In the genomic region with DNA sequence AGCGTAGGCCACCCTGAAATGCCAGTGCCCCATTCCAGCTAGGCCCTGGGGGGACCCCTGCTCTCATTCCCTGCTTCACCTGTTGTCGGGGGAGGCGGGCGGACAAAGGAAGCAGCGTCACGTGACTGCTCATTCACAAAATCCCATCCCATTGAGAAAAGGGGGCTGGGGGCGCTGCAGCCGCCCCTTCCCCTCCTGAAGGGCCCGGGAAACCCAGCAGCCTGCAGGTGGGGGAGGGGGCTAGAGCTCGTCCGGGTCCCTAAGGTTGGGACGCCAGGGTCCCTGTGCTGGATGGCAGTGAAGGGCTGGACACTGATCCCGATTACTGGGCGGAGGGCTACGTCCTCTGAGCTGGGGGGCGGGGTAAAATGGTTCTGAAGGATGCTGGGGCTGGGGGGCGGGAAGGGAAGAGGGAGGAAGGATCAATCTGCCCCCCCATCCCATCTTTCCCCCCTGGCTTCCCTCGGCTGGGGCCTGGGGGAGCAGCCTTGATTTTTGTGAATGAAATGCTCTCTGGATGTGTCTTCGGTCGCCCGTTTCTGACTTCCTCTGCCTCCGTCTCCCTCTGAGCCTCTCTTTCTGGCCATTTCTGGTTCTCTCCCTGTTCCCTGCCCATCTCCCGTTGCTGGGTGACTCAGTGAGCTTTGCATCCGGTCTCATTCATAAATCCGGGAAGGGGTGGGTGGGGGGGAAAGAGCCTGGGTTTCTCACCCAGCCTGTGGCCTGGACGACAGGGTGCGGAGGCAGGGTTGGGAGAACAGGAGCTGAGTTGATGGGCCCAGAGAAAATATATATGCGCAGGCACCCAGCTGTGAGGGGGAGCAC, we compare ENCODE assay signal across 8 cellular contexts. TPM values are rescaled to one million over a fixed set of nuclear protein-coding genes. Genes with fewer than 3 reads are reported as not detected.
DNase-seq lines count a peak whose midpoint lies in the region; ATAC-seq, FAIRE-seq and TF ChIP-seq lines count a peak whose summit lies in the region.

No MANE protein-coding gene starts in this region.

- ATAC-seq in HepG2 (no peak), right lobe of liver (no peak), HG03457 (IDR thresholded peaks at IDR 0.05; ENCODE audit: unreplicated experiment) (no peak), HG03139 (IDR thresholded peaks at IDR 0.05; ENCODE audit: unreplicated experiment) (no peak)

- H3K9ac ChIP-seq in HepG2 (ENCODE audit: insufficient read depth, low read depth, low read length) (no peak overlapping the region), SK-N-SH (peak overlapping the region; percentile 95), parathyroid adenoma (no peak overlapping the region)

- POLR2A ChIA-PET in HepG2 (lab: Yijun Ruan, JAX) = interaction anchor here (1.1 to 4.0 kb wide), 2 partner anchors 13 to 15 kb away, joined by 5 to 28 read pairs; partner anchors contain the start of genes FAM98C and PSMD8
- POLR2A ChIA-PET in SK-N-SH (lab: Yijun Ruan, JAX) = interaction anchor here (1.3 to 4.1 kb wide), 4 partner anchors 12 to 29 kb away, joined by 6 to 30 read pairs (median 18); partner anchors contain the start of genes FAM98C and PSMD8

- H3K79me2 ChIP-seq in HepG2 (ENCODE audit: insufficient read depth, low read length) (no peaks in the 10 kb centered on the region), SK-N-SH (ENCODE audit: insufficient read depth) (peaks cover 32% of the 10 kb centered on the region), parathyroid adenoma (no peaks in the 10 kb centered on the region)

- H3K27ac ChIP-seq in HepG2 (ENCODE audit: extremely low read length, insufficient read depth, low read length) (no peak overlapping the region), right lobe of liver (no peak overlapping the region), SK-N-SH (ENCODE audit: low read depth in 2 of 2, low read length in 1 of 2) (peak overlapping the region; percentile 88 to 95), parathyroid adenoma (peak overlapping the region; percentile 48)

- peaks cover 19% of the 10 kb centered on the region for H3F3A ChIP-seq in SK-N-SH (replicated peaks; ENCODE audit: insufficient read depth)

- WGBS in HepG2 (ENCODE audit: low lambda C conversion rate) = 6% methylated on average over 12 of the region's 28 CpGs
- WGBS in right lobe of liver (ENCODE audit: insufficient coverage, low coverage, low lambda C conversion rate, missing lambda C conversion rate) = 8% methylated on average over 17 of the region's 28 CpGs
- 12% methylated on average over 23 of the region's 28 CpGs for WGBS in SK-N-SH (ENCODE audit: low lambda C conversion rate)

- intact Hi-C loops in HepG2 (cut with micrococcal nuclease; ENCODE audit: unreplicated experiment) = no loop called here
- intact Hi-C loops in right lobe of liver (cut with DNase I) = no loop called here

- H4K20me1 ChIP-seq in HepG2 (ENCODE audit: insufficient read depth, low read length) (no peaks in the 10 kb centered on the region; the same call in 1 of the 2 replicates), SK-N-SH (ENCODE audit: insufficient read depth) (0 out of 2 replicates have a peak, but pooled peaks cover 3% of the 10 kb centered on the region)

- H3K27me3 ChIP-seq in HepG2 (ENCODE audit: control insufficient read depth in 1 of 2, insufficient read depth in 2 of 2, low read length in 2 of 2) (peaks cover 2 to 28% of the 10 kb centered on the region in 2 experiments; a peak in 3 of 5 replicates), right lobe of liver (no peaks in the 10 kb centered on the region), SK-N-SH (ENCODE audit: insufficient read depth) (no peaks in the 10 kb centered on the region), parathyroid adenoma (ENCODE audit: control insufficient read depth, insufficient read depth, low read length) (no peaks in the 10 kb centered on the region)

- DNase-seq in HepG2 (ENCODE audit: low spot score) (no peak), right lobe of liver (no peak), SK-N-SH (peak; percentile 80), fibroblast of gingiva (ENCODE audit: low read depth) (peak; percentile 52), GDM1 (lab: John Stamatoyannopoulos, UW) (no peak)

- H3K36me3 ChIP-seq in HepG2 (replicated peaks in 1 of 2; ENCODE audit: control insufficient read depth in 1 of 2, insufficient read depth in 2 of 2, low read length in 2 of 2) (no peaks in the 10 kb centered on the region), right lobe of liver (no peaks in the 10 kb centered on the region), SK-N-SH (replicated peaks in 1 of 2; ENCODE audit: control insufficient read depth in 1 of 2, insufficient read depth in 2 of 2, low read length in 1 of 2) (peaks cover 22 to 23% of the 10 kb centered on the region in 2 experiments), parathyroid adenoma (ENCODE audit: control insufficient read depth, insufficient read depth, low read length) (no peaks in the 10 kb centered on the region)

- TF ChIP-seq CTCF in HepG2 (CRISPR knock-in tag; IDR thresholded peaks at IDR 0.05) = no peak
- no peak for TF ChIP-seq CTCF in right lobe of liver (IDR thresholded peaks at IDR 0.05)
- no peak for TF ChIP-seq CTCF in SK-N-SH (IDR thresholded peaks at IDR 0.05)
- no peak for TF ChIP-seq CTCF in parathyroid adenoma (IDR thresholded peaks at IDR 0.05)

- H3K9me2 ChIP-seq in SK-N-SH = no peaks in the 10 kb centered on the region

- TF ChIP-seq RAD21 in HepG2 (CRISPR knock-in tag; IDR thresholded peaks at IDR 0.05) = no peak
- no peak for TF ChIP-seq RAD21 in SK-N-SH (IDR thresholded peaks at IDR 0.05; ENCODE audit: low read length)

- BruUV-seq in HepG2 (replicated peaks; lab: Mats Ljungman, UMichigan) = no TSS peak

- TF ChIP-seq EP300 in HepG2 (IDR thresholded peaks at IDR 0.05; ENCODE audit: low read depth in 2 of 2, low read length in 2 of 2) = no peak
- no peak for TF ChIP-seq EP300 in HepG2 (CRISPR knock-in tag; IDR thresholded peaks at IDR 0.05; ENCODE audit: borderline replicate concordance)
- no peak for TF ChIP-seq EP300 in SK-N-SH (IDR thresholded peaks at IDR 0.05; ENCODE audit: borderline replicate concordance in 1 of 2, low read depth in 1 of 2, low read length in 1 of 2)

- H3K4me3 ChIP-seq in HepG2 (replicated peaks in 1 of 3; ENCODE audit: insufficient read depth in 1 of 3, low read depth in 2 of 3, low read length in 3 of 3) (peak overlapping the region in 2 of 3 experiments; percentile 46 to 71; a peak in 4 of 6 replicates), right lobe of liver (no peak overlapping the region), SK-N-SH (ENCODE audit: low read depth in 2 of 2, low read length in 1 of 2) (peak overlapping the region; percentile 84 to 99), parathyroid adenoma (ENCODE audit: low read depth, low read length) (peak overlapping the region; percentile 87)

- in situ Hi-C loops in HepG2 (cut with HindIII; ENCODE audit: extremely low pct_ligation_motif_present, low pct_unique_long_range_greater_than_20kb) = no loop called here

- H2AFZ ChIP-seq in HepG2 (ENCODE audit: low read length) (no peak overlapping the region), SK-N-SH (ENCODE audit: low read depth) (peak overlapping the region; percentile 70; the same call in 1 of the 2 replicates), parathyroid adenoma (peak overlapping the region; percentile 88)

- peak overlapping the region; percentile 89 for H3K4me2 ChIP-seq in HepG2 (ENCODE audit: low read depth, low read length)
- H3K4me2 ChIP-seq in SK-N-SH = peak overlapping the region; percentile 98
- H3K4me2 ChIP-seq in parathyroid adenoma (ENCODE audit: low read length) = peak overlapping the region; percentile 99

- peaks cover 42% of the 10 kb centered on the region for H3K4me1 ChIP-seq in HepG2 (ENCODE audit: insufficient read depth, low read length)
- peaks cover 0 to 9% (median 0%) of the 10 kb centered on the region in 4 donors for H3K4me1 ChIP-seq in right lobe of liver
- H3K4me1 ChIP-seq in SK-N-SH (ENCODE audit: control insufficient read depth in 1 of 2, insufficient read depth in 2 of 2, low read depth in 1 of 2, low read length in 1 of 2) = peaks cover 9 to 13% of the 10 kb centered on the region in 2 experiments; a peak in 2 of 4 replicates
- no peaks in the 10 kb centered on the region for H3K4me1 ChIP-seq in parathyroid adenoma

- TF ChIP-seq POLR2A in HepG2 (IDR thresholded peaks at IDR 0.05; ENCODE audit: insufficient read depth in 1 of 2, low read depth in 2 of 2, low read length in 2 of 2) (no peak), right lobe of liver (IDR thresholded peaks at IDR 0.05) (no peak)

- CTCF ChIA-PET in HepG2 (lab: Yijun Ruan, JAX; ENCODE audit: low intra/inter-chr PET ratio, low total read pairs) (no interaction called here), SK-N-SH (lab: Yijun Ruan, JAX) (interaction anchor here (0.9 to 4.1 kb wide), 8 partner anchors 14 to 491 kb away, joined by 3 to 34 read pairs (median 4); partner anchors contain the start of genes CATSPERG, FAM98C and PSMD8)

- H3K9me3 ChIP-seq in HepG2 (ENCODE audit: low read length) (no peaks in the 10 kb centered on the region), right lobe of liver (no peaks in the 10 kb centered on the region), SK-N-SH (no peaks in the 10 kb centered on the region), parathyroid adenoma (ENCODE audit: control insufficient read depth, low read length) (no peaks in the 10 kb centered on the region)

- FAIRE-seq in HepG2 (lab: Jason Lieb, UNC) = no peak

RNA-seq across cellular contexts. Expression of gene SPRED3, which starts 0.8 kb away (rescaled TPM):
- total RNA-seq in HepG2 (2016; rRNA removed; fragmentation: Illumina TruSeq; extraction: Trizol) (0.06 and 0.15 TPM in 2 replicates), right lobe of liver (under 1 TPM in 4 of 6 experiments, not detected in 2; 0.12 to 0.37 (median 0.22) TPM)
- total RNA-seq in HepG2 (2016; cell fraction: cytosol; rRNA removed; fragmentation: Illumina TruSeq; extraction: Trizol; ENCODE audit: low read depth) = 0.09 TPM in 1 of 2 replicates, not detected in the other
- 0.19 TPM in 1 of 2 replicates, not detected in the other for total RNA-seq in HepG2 (2016; cell fraction: insoluble cytoplasmic fraction; rRNA removed; fragmentation: Illumina TruSeq; extraction: Trizol)
- 0.15 and 0.28 TPM in 2 replicates for total RNA-seq in HepG2 (2016; cell fraction: membrane; rRNA removed; fragmentation: Illumina TruSeq; extraction: Trizol)
- total RNA-seq in HepG2 (2016; cell fraction: nucleus; rRNA removed; fragmentation: Illumina TruSeq; extraction: Trizol) = not detected in 2 replicates
- polyA plus RNA-seq in HepG2 (2011; rRNA removed) (0.17 and 0.54 TPM in 2 replicates), SK-N-SH (2012; rRNA removed) (10.5 and 11.1 TPM in 2 replicates)
- 0.04 and 0.08 TPM in 2 replicates for polyA plus RNA-seq in HepG2 (2011; cell fraction: cytosol; rRNA removed)
- 2.7 TPM in 2 replicates for polyA plus RNA-seq in HepG2 (2011; cell fraction: nucleus; rRNA removed)
- polyA plus RNA-seq in HepG2 (2012) = 0.03 and 0.43 TPM in 2 replicates
- 0.02 TPM in 2 replicates for polyA plus RNA-seq in HepG2 (2016; cell fraction: cytosol; fragmentation: Illumina TruSeq; extraction: Trizol; ENCODE audit: low read depth)
- 0.10 and 0.17 TPM in 2 replicates for polyA plus RNA-seq in HepG2 (2016; cell fraction: insoluble cytoplasmic fraction; fragmentation: Illumina TruSeq; extraction: Trizol; ENCODE audit: low read depth)
- polyA plus RNA-seq in HepG2 (2016; cell fraction: membrane; fragmentation: Illumina TruSeq; extraction: Trizol; ENCODE audit: low read depth) = 0.13 TPM in 2 replicates
- 0.59 and 2.3 TPM in 2 replicates for polyA plus RNA-seq in HepG2 (2016; cell fraction: nucleus; fragmentation: Illumina TruSeq; extraction: Trizol; ENCODE audit: insufficient read depth, low read depth)
- polyA minus RNA-seq in HepG2 (2011; rRNA and poly(A)+ RNA removed; ENCODE audit: low replicate concordance) = 0.44 and 2.6 TPM in 2 replicates
- polyA minus RNA-seq in HepG2 (2011; cell fraction: cytosol; rRNA and poly(A)+ RNA removed) = not detected in 2 replicates
- 1.5 and 1.7 TPM in 2 replicates for polyA minus RNA-seq in HepG2 (2011; cell fraction: nucleus; rRNA and poly(A)+ RNA removed)
- 4.3 and 5.6 TPM in 2 replicates for polyA plus RNA-seq in SK-N-SH (2012; cell fraction: cytosol; rRNA removed)
- 50.6 and 58.3 TPM in 2 replicates for polyA plus RNA-seq in SK-N-SH (2012; cell fraction: nucleus; rRNA removed)

RNA-seq across cellular contexts. Expression of gene GGN, which starts 1.5 kb away (rescaled TPM):
- not detected in 2 replicates for total RNA-seq in HepG2 (2016; rRNA removed; fragmentation: Illumina TruSeq; extraction: Trizol)
- total RNA-seq in HepG2 (2016; cell fraction: cytosol; rRNA removed; fragmentation: Illumina TruSeq; extraction: Trizol; ENCODE audit: low read depth) = not detected in 2 replicates
- not detected in 2 replicates for total RNA-seq in HepG2 (2016; cell fraction: insoluble cytoplasmic fraction; rRNA removed; fragmentation: Illumina TruSeq; extraction: Trizol)
- total RNA-seq in HepG2 (2016; cell fraction: membrane; rRNA removed; fragmentation: Illumina TruSeq; extraction: Trizol) = not detected in 2 replicates
- not detected in 2 replicates for total RNA-seq in HepG2 (2016; cell fraction: nucleus; rRNA removed; fragmentation: Illumina TruSeq; extraction: Trizol)
- 0.07 TPM in 1 of 2 replicates, not detected in the other for polyA plus RNA-seq in HepG2 (2011; rRNA removed)
- not detected in 2 replicates for polyA plus RNA-seq in HepG2 (2011; cell fraction: cytosol; rRNA removed)
- 0.06 and 0.14 TPM in 2 replicates for polyA plus RNA-seq in HepG2 (2011; cell fraction: nucleus; rRNA removed)
- 0.08 and 0.28 TPM in 2 replicates for polyA plus RNA-seq in HepG2 (2012)
- not detected in 2 replicates for polyA plus RNA-seq in HepG2 (2016; cell fraction: cytosol; fragmentation: Illumina TruSeq; extraction: Trizol; ENCODE audit: low read depth)
- not detected in 2 replicates for polyA plus RNA-seq in HepG2 (2016; cell fraction: insoluble cytoplasmic fraction; fragmentation: Illumina TruSeq; extraction: Trizol; ENCODE audit: low read depth)
- not detected in 2 replicates for polyA plus RNA-seq in HepG2 (2016; cell fraction: membrane; fragmentation: Illumina TruSeq; extraction: Trizol; ENCODE audit: low read depth)
- not detected in 2 replicates for polyA plus RNA-seq in HepG2 (2016; cell fraction: nucleus; fragmentation: Illumina TruSeq; extraction: Trizol; ENCODE audit: insufficient read depth, low read depth)
- polyA minus RNA-seq in HepG2 (2011; rRNA and poly(A)+ RNA removed; ENCODE audit: low replicate concordance) = not detected in 2 replicates
- polyA minus RNA-seq in HepG2 (2011; cell fraction: cytosol; rRNA and poly(A)+ RNA removed) = not detected in 2 replicates
- polyA minus RNA-seq in HepG2 (2011; cell fraction: nucleus; rRNA and poly(A)+ RNA removed) = not detected in 2 replicates
- total RNA-seq in right lobe of liver = not detected
- polyA plus RNA-seq in SK-N-SH (2012; rRNA removed) = 0.48 and 0.52 TPM in 2 replicates
- 0.37 and 0.63 TPM in 2 replicates for polyA plus RNA-seq in SK-N-SH (2012; cell fraction: cytosol; rRNA removed)
- 2.0 and 4.0 TPM in 2 replicates for polyA plus RNA-seq in SK-N-SH (2012; cell fraction: nucleus; rRNA removed)

RNA-seq across cellular contexts. Expression of gene FAM98C, which starts 13.6 kb away (rescaled TPM):
- total RNA-seq in HepG2 (2016; rRNA removed; fragmentation: Illumina TruSeq; extraction: Trizol) = 7.4 and 10.0 TPM in 2 replicates
- total RNA-seq in HepG2 (2016; cell fraction: cytosol; rRNA removed; fragmentation: Illumina TruSeq; extraction: Trizol; ENCODE audit: low read depth) = 6.0 TPM in 2 replicates
- total RNA-seq in HepG2 (2016; cell fraction: insoluble cytoplasmic fraction; rRNA removed; fragmentation: Illumina TruSeq; extraction: Trizol) = 6.7 and 10.1 TPM in 2 replicates
- 6.6 and 6.9 TPM in 2 replicates for total RNA-seq in HepG2 (2016; cell fraction: membrane; rRNA removed; fragmentation: Illumina TruSeq; extraction: Trizol)
- 7.8 and 8.6 TPM in 2 replicates for total RNA-seq in HepG2 (2016; cell fraction: nucleus; rRNA removed; fragmentation: Illumina TruSeq; extraction: Trizol)
- 11.0 and 11.5 TPM in 2 replicates for polyA plus RNA-seq in HepG2 (2011; rRNA removed)
- 5.8 and 10.9 TPM in 2 replicates for polyA plus RNA-seq in HepG2 (2011; cell fraction: cytosol; rRNA removed)
- 28.8 and 32.0 TPM in 2 replicates for polyA plus RNA-seq in HepG2 (2011; cell fraction: nucleus; rRNA removed)
- polyA plus RNA-seq in HepG2 (2012) = 5.4 and 7.0 TPM in 2 replicates
- 5.1 and 5.9 TPM in 2 replicates for polyA plus RNA-seq in HepG2 (2016; cell fraction: cytosol; fragmentation: Illumina TruSeq; extraction: Trizol; ENCODE audit: low read depth)
- polyA plus RNA-seq in HepG2 (2016; cell fraction: insoluble cytoplasmic fraction; fragmentation: Illumina TruSeq; extraction: Trizol; ENCODE audit: low read depth) = 7.4 and 8.0 TPM in 2 replicates
- 5.4 and 6.1 TPM in 2 replicates for polyA plus RNA-seq in HepG2 (2016; cell fraction: membrane; fragmentation: Illumina TruSeq; extraction: Trizol; ENCODE audit: low read depth)
- 18.2 and 20.4 TPM in 2 replicates for polyA plus RNA-seq in HepG2 (2016; cell fraction: nucleus; fragmentation: Illumina TruSeq; extraction: Trizol; ENCODE audit: insufficient read depth, low read depth)
- 5.8 and 6.2 TPM in 2 replicates for polyA minus RNA-seq in HepG2 (2011; rRNA and poly(A)+ RNA removed; ENCODE audit: low replicate concordance)
- 4.2 and 5.5 TPM in 2 replicates for polyA minus RNA-seq in HepG2 (2011; cell fraction: cytosol; rRNA and poly(A)+ RNA removed)
- polyA minus RNA-seq in HepG2 (2011; cell fraction: nucleus; rRNA and poly(A)+ RNA removed) = 3.7 and 4.5 TPM in 2 replicates
- total RNA-seq in right lobe of liver = 10 to 100 TPM in 3 of 6 experiments, 1 to 10 TPM in 3; 7.6 to 19.8 (median 9.8) TPM
- polyA plus RNA-seq in SK-N-SH (2012; rRNA removed) = 24.9 and 26.7 TPM in 2 replicates
- 10.6 and 16.0 TPM in 2 replicates for polyA plus RNA-seq in SK-N-SH (2012; cell fraction: cytosol; rRNA removed)
- polyA plus RNA-seq in SK-N-SH (2012; cell fraction: nucleus; rRNA removed) = 64.7 and 94.3 TPM in 2 replicates

RNA-seq across cellular contexts. Expression of gene PSMD8, which starts 14.9 kb away (rescaled TPM):
- total RNA-seq in HepG2 (2016; rRNA removed; fragmentation: Illumina TruSeq; extraction: Trizol) = 162 and 182 TPM in 2 replicates
- total RNA-seq in HepG2 (2016; cell fraction: cytosol; rRNA removed; fragmentation: Illumina TruSeq; extraction: Trizol; ENCODE audit: low read depth) = 33.9 and 38.1 TPM in 2 replicates
- 152 and 200 TPM in 2 replicates for total RNA-seq in HepG2 (2016; cell fraction: insoluble cytoplasmic fraction; rRNA removed; fragmentation: Illumina TruSeq; extraction: Trizol)
- total RNA-seq in HepG2 (2016; cell fraction: membrane; rRNA removed; fragmentation: Illumina TruSeq; extraction: Trizol) = 48.9 and 51.9 TPM in 2 replicates
- 54.2 and 57.6 TPM in 2 replicates for total RNA-seq in HepG2 (2016; cell fraction: nucleus; rRNA removed; fragmentation: Illumina TruSeq; extraction: Trizol)
- polyA plus RNA-seq in HepG2 (2011; rRNA removed) = 296 and 301 TPM in 2 replicates
- 291 and 381 TPM in 2 replicates for polyA plus RNA-seq in HepG2 (2011; cell fraction: cytosol; rRNA removed)
- polyA plus RNA-seq in HepG2 (2011; cell fraction: nucleus; rRNA removed) = 94.6 and 107 TPM in 2 replicates
- 96.4 and 131 TPM in 2 replicates for polyA plus RNA-seq in HepG2 (2012)
- polyA plus RNA-seq in HepG2 (2016; cell fraction: cytosol; fragmentation: Illumina TruSeq; extraction: Trizol; ENCODE audit: low read depth) = 42.7 and 43.8 TPM in 2 replicates
- 227 and 233 TPM in 2 replicates for polyA plus RNA-seq in HepG2 (2016; cell fraction: insoluble cytoplasmic fraction; fragmentation: Illumina TruSeq; extraction: Trizol; ENCODE audit: low read depth)
- 48.1 and 50.0 TPM in 2 replicates for polyA plus RNA-seq in HepG2 (2016; cell fraction: membrane; fragmentation: Illumina TruSeq; extraction: Trizol; ENCODE audit: low read depth)
- polyA plus RNA-seq in HepG2 (2016; cell fraction: nucleus; fragmentation: Illumina TruSeq; extraction: Trizol; ENCODE audit: insufficient read depth, low read depth) = 103 and 107 TPM in 2 replicates
- 239 and 250 TPM in 2 replicates for polyA minus RNA-seq in HepG2 (2011; rRNA and poly(A)+ RNA removed; ENCODE audit: low replicate concordance)
- 71.2 and 79.0 TPM in 2 replicates for polyA minus RNA-seq in HepG2 (2011; cell fraction: cytosol; rRNA and poly(A)+ RNA removed)
- 39.3 and 41.1 TPM in 2 replicates for polyA minus RNA-seq in HepG2 (2011; cell fraction: nucleus; rRNA and poly(A)+ RNA removed)
- total RNA-seq in right lobe of liver = 100 to 1,000 TPM in 2 of 6 experiments, 10 to 100 TPM in 4; 69.2 to 181 (median 75.2) TPM
- 400 and 453 TPM in 2 replicates for polyA plus RNA-seq in SK-N-SH (2012; rRNA removed)
- polyA plus RNA-seq in SK-N-SH (2012; cell fraction: cytosol; rRNA removed) = 207 and 336 TPM in 2 replicates
- 110 and 206 TPM in 2 replicates for polyA plus RNA-seq in SK-N-SH (2012; cell fraction: nucleus; rRNA removed)

RNA-seq across cellular contexts. Expression of gene RASGRP4, which starts 36.7 kb away (rescaled TPM):
- not detected in 2 replicates for total RNA-seq in HepG2 (2016; rRNA removed; fragmentation: Illumina TruSeq; extraction: Trizol)
- total RNA-seq in HepG2 (2016; cell fraction: cytosol; rRNA removed; fragmentation: Illumina TruSeq; extraction: Trizol; ENCODE audit: low read depth) = not detected in 2 replicates
- not detected in 2 replicates for total RNA-seq in HepG2 (2016; cell fraction: insoluble cytoplasmic fraction; rRNA removed; fragmentation: Illumina TruSeq; extraction: Trizol)
- total RNA-seq in HepG2 (2016; cell fraction: membrane; rRNA removed; fragmentation: Illumina TruSeq; extraction: Trizol) = not detected in 2 replicates
- not detected in 2 replicates for total RNA-seq in HepG2 (2016; cell fraction: nucleus; rRNA removed; fragmentation: Illumina TruSeq; extraction: Trizol)
- not detected in 2 replicates for polyA plus RNA-seq in HepG2 (2011; rRNA removed)
- polyA plus RNA-seq in HepG2 (2011; cell fraction: cytosol; rRNA removed) = not detected in 2 replicates
- not detected in 2 replicates for polyA plus RNA-seq in HepG2 (2011; cell fraction: nucleus; rRNA removed)
- 0.08 and 0.17 TPM in 2 replicates for polyA plus RNA-seq in HepG2 (2012)
- not detected in 2 replicates for polyA plus RNA-seq in HepG2 (2016; cell fraction: cytosol; fragmentation: Illumina TruSeq; extraction: Trizol; ENCODE audit: low read depth)
- not detected in 2 replicates for polyA plus RNA-seq in HepG2 (2016; cell fraction: insoluble cytoplasmic fraction; fragmentation: Illumina TruSeq; extraction: Trizol; ENCODE audit: low read depth)
- not detected in 2 replicates for polyA plus RNA-seq in HepG2 (2016; cell fraction: membrane; fragmentation: Illumina TruSeq; extraction: Trizol; ENCODE audit: low read depth)
- not detected in 2 replicates for polyA plus RNA-seq in HepG2 (2016; cell fraction: nucleus; fragmentation: Illumina TruSeq; extraction: Trizol; ENCODE audit: insufficient read depth, low read depth)
- not detected in 2 replicates for polyA minus RNA-seq in HepG2 (2011; rRNA and poly(A)+ RNA removed; ENCODE audit: low replicate concordance)
- not detected in 2 replicates for polyA minus RNA-seq in HepG2 (2011; cell fraction: cytosol; rRNA and poly(A)+ RNA removed)
- not detected in 2 replicates for polyA minus RNA-seq in HepG2 (2011; cell fraction: nucleus; rRNA and poly(A)+ RNA removed)
- 1 to 10 TPM in 2 of 6 experiments, under 1 TPM in 4; 0.77 to 1.5 (median 0.93) TPM for total RNA-seq in right lobe of liver
- not detected in 2 replicates for polyA plus RNA-seq in SK-N-SH (2012; rRNA removed)
- not detected in 2 replicates for polyA plus RNA-seq in SK-N-SH (2012; cell fraction: cytosol; rRNA removed)
- polyA plus RNA-seq in SK-N-SH (2012; cell fraction: nucleus; rRNA removed) = not detected in 2 replicates

Comparison
In these comparisons a context has a peak if more than half of its experiments do, and no peak if none do; other contexts are left out.
1. H3K4me3 ChIP-seq: peak in HepG2 (2 of 3), SK-N-SH (2 of 2) and parathyroid adenoma (single experiment); none in right lobe of liver (0 of 3).
2. DNase-seq: peak in SK-N-SH (single experiment) and fibroblast of gingiva (single experiment); none in HepG2 (single experiment), right lobe of liver (0 of 3) and GDM1 (single experiment).
3. H3K27ac ChIP-seq: peak in SK-N-SH (2 of 2) and parathyroid adenoma (single experiment); none in HepG2 (single experiment) and right lobe of liver (0 of 3).
4. Of the 25 proteins assayed by ChIP-seq in both HepG2 and SK-N-SH: peak only in HepG2: USF2; only in SK-N-SH: FOSL2, MXI1, PBX3, POLR2AphosphoS5, SIN3A and YY1; in both: none; in neither: 18.
5. Peak in every context shown above with its lines, with median percentiles within 50 percentile points of each other: H3K4me2 ChIP-seq.